Comparison of ENCODE assay signal across 1 cellular context in genomic region chr3:191005790-191006189, GRCh38.
A peak's percentile ranks its signal among the peaks of the same experiment; 100 is the strongest.
TF ChIP-seq lines count a peak whose summit lies in the region.

No MANE protein-coding gene starts in this region.

TF ChIP-seq in GM12878, 131 proteins besides CTCF, POLR2A, EP300 and RAD21 (continued from another document and continues in another):
- TF ChIP-seq CREM (IDR thresholded peaks at IDR 0.05; ENCODE audit: low read depth) (no peak), ATF2 (IDR thresholded peaks at IDR 0.05; ENCODE audit: low read length) (0 out of 2 replicates have a peak, but pooled peaks have one; percentile 46), MEF2A (IDR thresholded peaks at IDR 0.05; ENCODE audit: insufficient read depth, low read depth, low read length) (no peak), RELB (IDR thresholded peaks at IDR 0.05; ENCODE audit: low read depth) (peak; percentile 52; the same call in 1 of the 2 replicates), SP1 (IDR thresholded peaks at IDR 0.05; ENCODE audit: low read depth, low read length) (no peak), ZNF384 (IDR thresholded peaks at IDR 0.05; ENCODE audit: borderline replicate concordance, low read depth, low read length) (no peak), SUZ12 (IDR thresholded peaks at IDR 0.05; ENCODE audit: unreplicated experiment) (no peak), MYB (IDR thresholded peaks at IDR 0.05; ENCODE audit: borderline replicate concordance, low read depth, low read length) (no peak), ETV6 (conservative IDR thresholded peaks at IDR 0.05 in 1 of 2, IDR thresholded peaks at IDR 0.05 in 1 of 2; ENCODE audit: borderline replicate concordance in 1 of 2, low read depth in 1 of 2) (0 out of 4 replicates have a peak, but pooled peaks of 1 of the 2 experiments have one; percentile 22), TCF3 (IDR thresholded peaks at IDR 0.05; ENCODE audit: borderline replicate concordance, insufficient read depth, low read depth, low read length) (no peak), CBX3 (IDR thresholded peaks at IDR 0.05; ENCODE audit: borderline replicate concordance, low read depth) (no peak), BRCA1 (IDR thresholded peaks at IDR 0.05; ENCODE audit: low read depth, low read length) (no peak), KDM1A (IDR thresholded peaks at IDR 0.05; ENCODE audit: borderline replicate concordance) (no peak), RELA (IDR thresholded peaks at IDR 0.05; ENCODE audit: borderline replicate concordance, partially characterized antibody) (no peak), SREBF2 (IDR thresholded peaks at IDR 0.05; ENCODE audit: low read length) (no peak), PKNOX1 (IDR thresholded peaks at IDR 0.05) (peak; percentile 32; the same call in 1 of the 2 replicates), ELK1 (IDR thresholded peaks at IDR 0.05; ENCODE audit: low read depth, low read length) (no peak), PBX3 (IDR thresholded peaks at IDR 0.05; ENCODE audit: insufficient replicate concordance, low read depth, low read length) (no peak), WRNIP1 (IDR thresholded peaks at IDR 0.05; ENCODE audit: borderline replicate concordance, low read depth, low read length) (no peak), TCF7 (IDR thresholded peaks at IDR 0.05; ENCODE audit: borderline replicate concordance) (no peak), HCFC1 (IDR thresholded peaks at IDR 0.05; ENCODE audit: low read length) (no peak), MYC (IDR thresholded peaks at IDR 0.05; ENCODE audit: insufficient read depth, insufficient read length, insufficient replicate concordance, low read length, severe bottlenecking) (no peak), HDGF (IDR thresholded peaks at IDR 0.05) (no peak), EZH2 (IDR thresholded peaks at IDR 0.05; ENCODE audit: borderline replicate concordance, control insufficient read depth, low read depth, low read length) (no peak), ZSCAN29 (IDR thresholded peaks at IDR 0.05) (no peak), REST (IDR thresholded peaks at IDR 0.05; ENCODE audit: low read depth, low read length) (no peak), PAX8 (IDR thresholded peaks at IDR 0.05) (no peak), SKIL (IDR thresholded peaks at IDR 0.05; ENCODE audit: low read depth, poor library complexity, severe bottlenecking) (no peak), FOXM1 (IDR thresholded peaks at IDR 0.05; ENCODE audit: low read depth, low read length) (no peak), BHLHE40 (IDR thresholded peaks at IDR 0.05; ENCODE audit: borderline replicate concordance in 1 of 2, low read depth in 2 of 2, low read length in 1 of 2) (peak in 1 of 2 experiments; percentile 20; a peak in 1 of 4 replicates), JUNB (IDR thresholded peaks at IDR 0.05) (peak; percentile 17; the same call in 1 of the 2 replicates), NFIC (IDR thresholded peaks at IDR 0.05; ENCODE audit: low read depth, low read length) (no peak), ZBTB4 (CRISPR knock-in tag; IDR thresholded peaks at IDR 0.05) (no peak), SRF (IDR thresholded peaks at IDR 0.05; ENCODE audit: low read depth in 2 of 2, low read length in 2 of 2) (no peak), MAX (IDR thresholded peaks at IDR 0.05; ENCODE audit: low read depth, low read length) (no peak), MTA3 (IDR thresholded peaks at IDR 0.05; ENCODE audit: borderline replicate concordance, low read length) (no peak), IRF3 (IDR thresholded peaks at IDR 0.05) (no peak), BCL3 (IDR thresholded peaks at IDR 0.05; ENCODE audit: borderline replicate concordance, insufficient read depth, low read depth, low read length, poor library complexity, severe bottlenecking) (no peak), TBL1XR1 (IDR thresholded peaks at IDR 0.05; ENCODE audit: low read depth, low read length) (no peak), CBX5 (IDR thresholded peaks at IDR 0.05; ENCODE audit: low read depth) (no peak), SUPT20H (IDR thresholded peaks at IDR 0.05; ENCODE audit: borderline replicate concordance, control insufficient read depth, low read depth, low read length) (no peak), CEBPB (IDR thresholded peaks at IDR 0.05; ENCODE audit: borderline replicate concordance in 1 of 2, low read depth in 2 of 2, low read length in 2 of 2) (no peak), ZNF217 (IDR thresholded peaks at IDR 0.05) (no peak)
